In genomic region chr10:79586933-79587332, GRCh38 we compare ENCODE assay signal across 1 cellular context.
TF ChIP-seq lines count a peak whose summit lies in the region.

No MANE protein-coding gene starts in this region.

TF ChIP-seq in H1, 55 proteins besides CTCF, POLR2A, EP300 and RAD21 (continued from another document):
- TF ChIP-seq ATF2 (IDR thresholded peaks at IDR 0.05; ENCODE audit: low read length): no peak
- no peak for TF ChIP-seq ATF3 (IDR thresholded peaks at IDR 0.05; ENCODE audit: insufficient read depth, low read depth, low read length)
- no peak for TF ChIP-seq GABPA (IDR thresholded peaks at IDR 0.05; ENCODE audit: borderline replicate concordance, insufficient read depth, low read length)
- no peak for TF ChIP-seq YY1 (IDR thresholded peaks at IDR 0.05; ENCODE audit: low read depth, low read length)
- no peak for TF ChIP-seq JUN (IDR thresholded peaks at IDR 0.05; ENCODE audit: low read depth, low read length)
- TF ChIP-seq E2F6 (IDR thresholded peaks at IDR 0.05): no peak
- TF ChIP-seq PHF8 (conservative IDR thresholded peaks at IDR 0.05; ENCODE audit: low read depth, low read length): no peak
- TF ChIP-seq, protein P1, sequence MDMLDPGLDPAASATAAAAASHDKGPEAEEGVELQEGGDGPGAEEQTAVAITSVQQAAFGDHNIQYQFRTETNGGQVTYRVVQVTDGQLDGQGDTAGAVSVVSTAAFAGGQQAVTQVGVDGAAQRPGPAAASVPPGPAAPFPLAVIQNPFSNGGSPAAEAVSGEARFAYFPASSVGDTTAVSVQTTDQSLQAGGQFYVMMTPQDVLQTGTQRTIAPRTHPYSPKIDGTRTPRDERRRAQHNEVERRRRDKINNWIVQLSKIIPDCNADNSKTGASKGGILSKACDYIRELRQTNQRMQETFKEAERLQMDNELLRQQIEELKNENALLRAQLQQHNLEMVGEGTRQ (IDR thresholded peaks at IDR 0.05; ENCODE audit: low read length): no peak
- TF ChIP-seq TEAD4 (IDR thresholded peaks at IDR 0.05; ENCODE audit: low read depth, low read length): no peak
